Comparison of ENCODE assay signal across 1 cellular context in the genomic region with DNA sequence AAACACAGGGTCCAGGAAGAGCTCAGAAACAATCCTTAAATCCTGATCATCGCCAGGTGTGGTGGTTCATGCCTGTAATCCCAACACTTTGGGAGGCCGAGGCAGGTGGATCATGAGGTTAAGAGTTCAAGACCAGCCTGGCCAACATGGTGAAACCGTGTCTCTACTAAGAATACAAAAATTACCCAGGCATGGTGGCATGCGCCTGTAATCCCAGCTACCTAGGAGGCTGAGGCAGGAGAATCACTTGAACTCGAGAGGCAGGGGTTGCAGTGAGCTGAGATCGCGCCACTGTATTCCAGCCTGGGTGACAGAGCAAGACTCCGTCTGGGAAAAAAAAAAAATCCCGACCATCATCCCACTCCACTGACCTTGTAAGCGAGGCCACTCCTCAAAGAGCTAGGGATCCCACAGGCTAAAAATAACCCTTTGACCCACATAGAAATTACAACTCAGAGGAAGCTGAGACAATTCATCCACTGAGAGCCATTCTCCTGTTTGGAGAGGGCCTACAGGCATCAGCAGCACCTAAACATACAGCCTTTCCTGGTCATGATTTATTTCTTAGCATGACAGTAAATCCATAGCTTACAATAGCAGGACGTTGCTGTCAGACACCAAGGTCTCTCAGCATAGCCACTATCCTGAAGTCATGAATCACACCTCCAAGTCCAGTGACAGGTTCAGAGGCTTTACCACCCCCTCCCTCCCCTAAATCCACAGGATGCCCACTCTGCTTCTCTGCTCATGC.
A peak's percentile ranks its signal among the peaks of the same experiment; 100 is the strongest.
TF ChIP-seq lines count a peak whose summit lies in the region.

No MANE protein-coding gene starts in this region.

TF ChIP-seq in HEK293, 187 proteins besides CTCF, POLR2A, EP300 and RAD21 (continued from another document and continues in another):
- TF ChIP-seq, protein P1, sequence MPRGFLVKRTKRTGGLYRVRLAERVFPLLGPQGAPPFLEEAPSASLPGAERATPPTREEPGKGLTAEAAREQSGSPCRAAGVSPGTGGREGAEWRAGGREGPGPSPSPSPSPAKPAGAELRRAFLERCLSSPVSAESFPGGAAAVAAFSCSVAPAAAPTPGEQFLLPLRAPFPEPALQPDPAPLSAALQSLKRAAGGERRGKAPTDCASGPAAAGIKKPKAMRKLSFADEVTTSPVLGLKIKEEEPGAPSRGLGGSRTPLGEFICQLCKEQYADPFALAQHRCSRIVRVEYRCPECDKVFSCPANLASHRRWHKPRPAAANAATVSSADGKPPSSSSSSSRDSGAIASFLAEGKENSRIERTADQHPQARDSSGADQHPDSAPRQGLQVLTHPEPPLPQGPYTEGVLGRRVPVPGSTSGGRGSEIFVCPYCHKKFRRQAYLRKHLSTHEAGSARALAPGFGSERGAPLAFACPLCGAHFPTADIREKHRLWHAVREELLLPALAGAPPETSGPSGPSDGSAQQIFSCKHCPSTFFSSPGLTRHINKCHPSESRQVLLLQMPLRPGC (tag by site-specific recombination; IDR thresholded peaks at IDR 0.05) = no peak
- TF ChIP-seq, protein P2, sequence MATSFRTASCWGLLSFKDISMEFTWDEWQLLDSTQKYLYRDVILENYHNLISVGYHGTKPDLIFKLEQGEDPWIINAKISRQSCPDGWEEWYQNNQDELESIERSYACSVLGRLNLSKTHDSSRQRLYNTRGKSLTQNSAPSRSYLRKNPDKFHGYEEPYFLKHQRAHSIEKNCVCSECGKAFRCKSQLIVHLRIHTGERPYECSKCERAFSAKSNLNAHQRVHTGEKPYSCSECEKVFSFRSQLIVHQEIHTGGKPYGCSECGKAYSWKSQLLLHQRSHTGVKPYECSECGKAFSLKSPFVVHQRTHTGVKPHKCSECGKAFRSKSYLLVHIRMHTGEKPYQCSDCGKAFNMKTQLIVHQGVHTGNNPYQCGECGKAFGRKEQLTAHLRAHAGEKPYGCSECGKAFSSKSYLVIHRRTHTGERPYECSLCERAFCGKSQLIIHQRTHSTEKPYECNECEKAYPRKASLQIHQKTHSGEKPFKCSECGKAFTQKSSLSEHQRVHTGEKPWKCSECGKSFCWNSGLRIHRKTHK (tag by site-specific recombination; IDR thresholded peaks at IDR 0.05) = no peak
- no peak for TF ChIP-seq ZNF24 (tag by site-specific recombination; IDR thresholded peaks at IDR 0.05)
- TF ChIP-seq ZSCAN30 (tag by site-specific recombination; IDR thresholded peaks at IDR 0.05) = no peak
- no peak; the same call in 1 of the 2 replicates for TF ChIP-seq PATZ1 (tag by site-specific recombination; IDR thresholded peaks at IDR 0.05)
- no peak for TF ChIP-seq ZNF138 (tag by site-specific recombination; IDR thresholded peaks at IDR 0.05; ENCODE audit: borderline replicate concordance)
- peak; percentile 83; the same call in 1 of the 2 replicates for TF ChIP-seq MEIS1 (CRISPR knock-in tag; IDR thresholded peaks at IDR 0.05; ENCODE audit: borderline replicate concordance)
- no peak for TF ChIP-seq ZNF555 (tag by site-specific recombination; conservative IDR thresholded peaks at IDR 0.05)
- TF ChIP-seq ZNF639 (tag by site-specific recombination; IDR thresholded peaks at IDR 0.05) = no peak
- TF ChIP-seq ZBTB49 (tag by site-specific recombination; IDR thresholded peaks at IDR 0.05; ENCODE audit: low read depth) = no peak
- no peak for TF ChIP-seq GLIS1 (tag by site-specific recombination; IDR thresholded peaks at IDR 0.05)
- no peak for TF ChIP-seq SP3 (tag by site-specific recombination; IDR thresholded peaks at IDR 0.05)
- no peak for TF ChIP-seq ZNF521 (tag by site-specific recombination; IDR thresholded peaks at IDR 0.05)
- peak; percentile 63; the same call in 1 of the 2 replicates for TF ChIP-seq ZIC2 (tag by site-specific recombination; IDR thresholded peaks at IDR 0.05)
- no peak for TF ChIP-seq ZNF707 (tag by site-specific recombination; IDR thresholded peaks at IDR 0.05)
- TF ChIP-seq ZNF629 (tag by site-specific recombination; IDR thresholded peaks at IDR 0.05) = 0 out of 2 replicates have a peak, but pooled peaks have one; percentile 8
- TF ChIP-seq ZNF600 (tag by site-specific recombination; IDR thresholded peaks at IDR 0.05) = peak; percentile 46; the same call in 1 of the 2 replicates
- no peak for TF ChIP-seq ZNF658 (tag by site-specific recombination; IDR thresholded peaks at IDR 0.05)
- TF ChIP-seq ZNF391 (tag by site-specific recombination; IDR thresholded peaks at IDR 0.05; ENCODE audit: borderline replicate concordance, low read depth) = no peak
- no peak for TF ChIP-seq PRDM1 (tag by site-specific recombination; IDR thresholded peaks at IDR 0.05)
- no peak for TF ChIP-seq ZNF48 (tag by site-specific recombination; IDR thresholded peaks at IDR 0.05)
- TF ChIP-seq ZNF23 (tag by site-specific recombination; IDR thresholded peaks at IDR 0.05; ENCODE audit: borderline replicate concordance) = no peak
- 0 out of 2 replicates have a peak, but pooled peaks have one; percentile 17 for TF ChIP-seq PRDM10 (tag by site-specific recombination; IDR thresholded peaks at IDR 0.05)
- TF ChIP-seq ZNF777 (tag by site-specific recombination; IDR thresholded peaks at IDR 0.05; ENCODE audit: borderline replicate concordance) = no peak
- no peak for TF ChIP-seq ZNF660 (tag by site-specific recombination; IDR thresholded peaks at IDR 0.05)
- TF ChIP-seq ZNF280C (tag by site-specific recombination; IDR thresholded peaks at IDR 0.05) = no peak
- no peak for TF ChIP-seq ZBTB48 (tag by site-specific recombination; IDR thresholded peaks at IDR 0.05)
- no peak for TF ChIP-seq ZNF366 (tag by site-specific recombination; conservative IDR thresholded peaks at IDR 0.05)
- no peak for TF ChIP-seq FEZF1 (tag by site-specific recombination; IDR thresholded peaks at IDR 0.05)
- peak; percentile 100 for TF ChIP-seq ZNF2 (tag by site-specific recombination; IDR thresholded peaks at IDR 0.05)
- TF ChIP-seq SCRT1 (tag by site-specific recombination; IDR thresholded peaks at IDR 0.05; ENCODE audit: borderline replicate concordance) = no peak
- TF ChIP-seq ZBTB17 (tag by site-specific recombination; IDR thresholded peaks at IDR 0.05) = no peak
- no peak for TF ChIP-seq HOXC10 (CRISPR knock-in tag; IDR thresholded peaks at IDR 0.05)
- TF ChIP-seq ZFP41 (tag by site-specific recombination; IDR thresholded peaks at IDR 0.05; ENCODE audit: borderline replicate concordance) = no peak
- no peak for TF ChIP-seq GFI1B (tag by site-specific recombination; IDR thresholded peaks at IDR 0.05)
- TF ChIP-seq ZNF549 (tag by site-specific recombination; IDR thresholded peaks at IDR 0.05) = no peak
- peak; percentile 57; the same call in 1 of the 2 replicates for TF ChIP-seq ZFHX2 (tag by site-specific recombination; conservative IDR thresholded peaks at IDR 0.05)
- TF ChIP-seq HIC1 (tag by site-specific recombination; IDR thresholded peaks at IDR 0.05) = no peak
- no peak for TF ChIP-seq ZNF621 (tag by site-specific recombination; IDR thresholded peaks at IDR 0.05)
- no peak for TF ChIP-seq ZNF529 (tag by site-specific recombination; IDR thresholded peaks at IDR 0.05; ENCODE audit: insufficient replicate concordance)
- TF ChIP-seq EGR2 (tag by site-specific recombination; IDR thresholded peaks at IDR 0.05; ENCODE audit: low read depth) = peak; percentile 50
- no peak for TF ChIP-seq ZNF624 (tag by site-specific recombination; IDR thresholded peaks at IDR 0.05)
- TF ChIP-seq KLF16 (tag by site-specific recombination; IDR thresholded peaks at IDR 0.05) = no peak
